1 cellular context compared by ENCODE assay signal in genomic region chr17:29148790-29149430, GRCh38.
A peak's percentile ranks its signal among the peaks of the same experiment; 100 is the strongest.
TF ChIP-seq lines count a peak whose summit lies in the region.

No MANE protein-coding gene starts in this region.

TF ChIP-seq in HepG2, 621 proteins besides CTCF, POLR2A, EP300 and RAD21 (continued from another document and continues in another):
- no peak; the same call in 1 of the 2 replicates for TF ChIP-seq CBX5 (CRISPR knock-in tag; IDR thresholded peaks at IDR 0.05; ENCODE audit: borderline replicate concordance)
- 0 out of 2 replicates have a peak, but pooled peaks have one; percentile 68 for TF ChIP-seq ZNF619 (CRISPR knock-in tag; IDR thresholded peaks at IDR 0.05)
- no peak for TF ChIP-seq MLX (CRISPR knock-in tag; IDR thresholded peaks at IDR 0.05)
- TF ChIP-seq EED (CRISPR knock-in tag; IDR thresholded peaks at IDR 0.05): no peak
- no peak for TF ChIP-seq ZNF563 (CRISPR knock-in tag; IDR thresholded peaks at IDR 0.05)
- TF ChIP-seq ZC3H4 (CRISPR knock-in tag; IDR thresholded peaks at IDR 0.05; ENCODE audit: borderline replicate concordance): no peak
- no peak; the same call in 1 of the 2 replicates for TF ChIP-seq ZNF639 (CRISPR knock-in tag; conservative IDR thresholded peaks at IDR 0.05)
- peak; percentile 54; the same call in 1 of the 2 replicates for TF ChIP-seq MIER3 (CRISPR knock-in tag; IDR thresholded peaks at IDR 0.05; ENCODE audit: borderline replicate concordance)
- TF ChIP-seq PAF1 (CRISPR knock-in tag; IDR thresholded peaks at IDR 0.05): no peak
- no peak for TF ChIP-seq SCMH1 (CRISPR knock-in tag; IDR thresholded peaks at IDR 0.05; ENCODE audit: borderline replicate concordance)
- TF ChIP-seq ZNF878 (CRISPR knock-in tag; IDR thresholded peaks at IDR 0.05): no peak
- TF ChIP-seq ZNF274 (CRISPR knock-in tag; IDR thresholded peaks at IDR 0.05): peak; percentile 68
- no peak for TF ChIP-seq ZNF446 (CRISPR knock-in tag; IDR thresholded peaks at IDR 0.05)
- TF ChIP-seq RERE (CRISPR knock-in tag; IDR thresholded peaks at IDR 0.05; ENCODE audit: low read depth): no peak
- peak; percentile 36; the same call in 1 of the 2 replicates for TF ChIP-seq ZNF768 (CRISPR knock-in tag; IDR thresholded peaks at IDR 0.05)
- TF ChIP-seq MTERF4 (CRISPR knock-in tag; IDR thresholded peaks at IDR 0.05): no peak
- TF ChIP-seq ZBTB3 (CRISPR knock-in tag; IDR thresholded peaks at IDR 0.05; ENCODE audit: borderline replicate concordance, low read depth): no peak
- TF ChIP-seq ZSCAN21 (CRISPR knock-in tag; IDR thresholded peaks at IDR 0.05; ENCODE audit: borderline replicate concordance): 0 out of 2 replicates have a peak, but pooled peaks have one; percentile 46
- TF ChIP-seq THAP11 (CRISPR knock-in tag; IDR thresholded peaks at IDR 0.05): peak; percentile 45; the same call in 1 of the 2 replicates
- peak; percentile 59; the same call in 1 of the 2 replicates for TF ChIP-seq ZNF414 (CRISPR knock-in tag; IDR thresholded peaks at IDR 0.05)
- TF ChIP-seq RFXAP (CRISPR knock-in tag; IDR thresholded peaks at IDR 0.05; ENCODE audit: borderline replicate concordance): no peak
- no peak for TF ChIP-seq TEF (CRISPR knock-in tag; IDR thresholded peaks at IDR 0.05)
- peak; percentile 91 for TF ChIP-seq ZNF687 (CRISPR knock-in tag; IDR thresholded peaks at IDR 0.05)
- TF ChIP-seq ZNF367 (CRISPR knock-in tag; IDR thresholded peaks at IDR 0.05; ENCODE audit: borderline replicate concordance): no peak
- no peak for TF ChIP-seq ZNF530 (CRISPR knock-in tag; IDR thresholded peaks at IDR 0.05; ENCODE audit: low read depth)
- peak; percentile 94 for TF ChIP-seq STAG1 (CRISPR knock-in tag; IDR thresholded peaks at IDR 0.05)
- TF ChIP-seq BCLAF1 (IDR thresholded peaks at IDR 0.05): no peak
- no peak for TF ChIP-seq ZEB1 (IDR thresholded peaks at IDR 0.05; ENCODE audit: insufficient replicate concordance, low read depth)
- TF ChIP-seq NR2F6 (IDR thresholded peaks at IDR 0.05): no peak
- no peak; the same call in 1 of the 2 replicates for TF ChIP-seq NR2F6 (CRISPR knock-in tag; IDR thresholded peaks at IDR 0.05)
- no peak for TF ChIP-seq ZNF224 (CRISPR knock-in tag; IDR thresholded peaks at IDR 0.05)
- peak; percentile 57 for TF ChIP-seq ZNF331 (CRISPR knock-in tag; IDR thresholded peaks at IDR 0.05)
- TF ChIP-seq ZNF557 (CRISPR knock-in tag; IDR thresholded peaks at IDR 0.05): no peak
- no peak for TF ChIP-seq FOXP1 (IDR thresholded peaks at IDR 0.05)
- no peak for TF ChIP-seq FOXP1 (CRISPR knock-in tag; IDR thresholded peaks at IDR 0.05)
- no peak for TF ChIP-seq ZSCAN22 (CRISPR knock-in tag; IDR thresholded peaks at IDR 0.05)
- TF ChIP-seq ARNT (IDR thresholded peaks at IDR 0.05): no peak
- no peak for TF ChIP-seq ZNF260 (CRISPR knock-in tag; IDR thresholded peaks at IDR 0.05; ENCODE audit: borderline replicate concordance, low read depth)
- no peak for TF ChIP-seq MEIS2 (CRISPR knock-in tag; IDR thresholded peaks at IDR 0.05)
- no peak for TF ChIP-seq SNRNP70 (IDR thresholded peaks at IDR 0.05; ENCODE audit: low read depth, low read length)
- TF ChIP-seq ZSCAN5A (CRISPR knock-in tag; IDR thresholded peaks at IDR 0.05; ENCODE audit: borderline replicate concordance): no peak
- TF ChIP-seq ZNF629 (CRISPR knock-in tag; conservative IDR thresholded peaks at IDR 0.05): no peak
- no peak for TF ChIP-seq PCBP2 (optimal IDR thresholded peaks at IDR 0.05; ENCODE audit: low read depth, low read length, poor library complexity, severe bottlenecking)
- no peak for TF ChIP-seq CREM (IDR thresholded peaks at IDR 0.05)
- TF ChIP-seq CREM (CRISPR knock-in tag; IDR thresholded peaks at IDR 0.05): no peak
- no peak for TF ChIP-seq ZNF589 (CRISPR knock-in tag; conservative IDR thresholded peaks at IDR 0.05)
- TF ChIP-seq U2AF2 (IDR thresholded peaks at IDR 0.05; ENCODE audit: low read depth, low read length): no peak
- no peak for TF ChIP-seq PBX3 (CRISPR knock-in tag; IDR thresholded peaks at IDR 0.05; ENCODE audit: borderline replicate concordance)
